Comparison of ENCODE assay signal across 26 cellular contexts in the genomic region with DNA sequence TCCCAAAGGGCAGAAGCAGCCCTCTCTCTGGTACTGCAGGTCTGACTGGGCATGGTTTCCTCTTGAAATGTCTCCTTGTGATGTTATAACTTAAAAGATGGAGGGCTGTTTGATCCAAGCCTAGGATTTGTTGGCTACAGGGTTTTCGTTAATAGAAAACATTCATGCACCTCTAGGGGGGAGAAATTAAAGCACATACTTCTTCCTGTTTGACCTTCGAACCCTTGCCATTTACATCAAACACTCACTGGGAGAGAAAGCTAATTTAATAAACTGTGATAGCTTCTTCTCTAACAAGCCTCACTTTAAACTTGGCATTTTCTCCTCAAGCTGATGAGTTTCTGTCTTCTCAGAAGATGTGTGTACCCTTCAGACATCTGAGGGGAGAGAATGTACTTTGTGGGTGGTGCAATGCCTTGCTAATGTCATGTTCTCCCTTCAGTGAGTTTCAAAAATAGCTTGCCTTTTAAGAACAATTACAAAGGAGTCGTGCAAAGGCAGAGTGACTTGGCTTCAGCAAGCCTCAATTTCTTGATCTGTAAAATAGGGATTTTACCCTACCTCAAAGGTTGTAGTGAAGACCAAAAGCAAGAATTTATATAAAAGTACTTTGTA. TPM values are rescaled to one million over a fixed set of nuclear protein-coding genes. Genes with fewer than 3 reads are reported as not detected.
DNase-seq lines count a peak whose midpoint lies in the region; ATAC-seq and TF ChIP-seq lines count a peak whose summit lies in the region.
"Had no signal": no experiment of that assay in that cellular context is flagged by ENCODE, and none has a peak within 500 bp of the region (broad histone marks: within the 10 kb centered on the region; RNA-seq: fewer than 3 reads in every experiment).

No MANE protein-coding gene starts in this region.

- peaks cover 41% of the 10 kb centered on the region for H3K4me1 Mint-ChIP-seq in stimulated activated naive CD8-positive, alpha-beta T cell treated with anti-CD3 and anti-CD28 coated beads, Interleukin-15, amount 100 ng/mL, for 72 hours
- peaks cover 85% of the 10 kb centered on the region for H3K4me1 Mint-ChIP-seq in brain
- H3K4me1 Mint-ChIP-seq in nephron = peaks cover 51% of the 10 kb centered on the region

- peak overlapping the region in 1 of 2 donors; percentile 48 for H3K27ac Mint-ChIP-seq in stimulated activated naive CD8-positive, alpha-beta T cell treated with anti-CD3 and anti-CD28 coated beads, Interleukin-15, amount 100 ng/mL, for 72 hours
- H3K27ac Mint-ChIP-seq in brain (peak overlapping the region in 3 of 5 experiments; percentile 60 to 90 (median 84)), nephron (peak overlapping the region; percentile 52 to 80 (median 70))
- H3K27ac Mint-ChIP-seq: activated naive CD8-positive, alpha-beta T cell treated with anti-CD3 and anti-CD28 coated beads, Interleukin-2, amount 10 ng/mL, durations not matched to agents 7 days and 5 days; activated T-helper 2 cell treated with anti-CD3 and anti-CD28 coated beads, Interferon-gamma antibody, Interleukin-2, Interleukin-4, amounts not matched to agents 10 μg/mL and 5 μg/mL and 100 μg/mL, durations not matched to agents 14 hours and 24 hours and 36 hours; natural killer cell treated with Interleukin-12 subunit alpha and Interleukin-12 subunit beta and Interleukin-15 and Interleukin-18, amount 100 ng/mL, for 72 hours had no signal

- H3K9me3 Mint-ChIP-seq in stimulated activated naive CD8-positive, alpha-beta T cell treated with anti-CD3 and anti-CD28 coated beads, Interleukin-15, amount 100 ng/mL, for 72 hours = no peaks in the 10 kb centered on the region
- peaks cover 0 to 3% (median 0%) of the 10 kb centered on the region in 5 experiments for H3K9me3 Mint-ChIP-seq in brain
- no peaks in the 10 kb centered on the region for H3K9me3 Mint-ChIP-seq in nephron
- H3K9me3 Mint-ChIP-seq: activated naive CD8-positive, alpha-beta T cell treated with anti-CD3 and anti-CD28 coated beads, Interleukin-2, amount 10 ng/mL, durations not matched to agents 7 days and 5 days; activated T-helper 2 cell treated with anti-CD3 and anti-CD28 coated beads, Interferon-gamma antibody, Interleukin-2, Interleukin-4, amounts not matched to agents 10 μg/mL and 5 μg/mL and 100 μg/mL, durations not matched to agents 14 hours and 24 hours and 36 hours; natural killer cell treated with Interleukin-12 subunit alpha and Interleukin-12 subunit beta and Interleukin-15 and Interleukin-18, amount 100 ng/mL, for 72 hours had no signal

- H3K36me3 Mint-ChIP-seq in brain (peaks cover 4% of the 10 kb centered on the region), nephron (ENCODE audit: low read depth) (peaks cover 4% of the 10 kb centered on the region)
- H3K36me3 Mint-ChIP-seq: activated naive CD8-positive, alpha-beta T cell treated with anti-CD3 and anti-CD28 coated beads, Interleukin-2, amount 10 ng/mL, durations not matched to agents 7 days and 5 days; natural killer cell treated with Interleukin-12 subunit alpha and Interleukin-12 subunit beta and Interleukin-15 and Interleukin-18, amount 100 ng/mL, for 72 hours had no signal

- TF ChIP-seq CTCF in brain (conservative IDR thresholded peaks at IDR 0.05) (no peak), nephron (IDR thresholded peaks at IDR 0.05; ENCODE audit: unreplicated experiment in 3 of 3) (no peak)

- peak; percentile 61 for ATAC-seq in stimulated activated naive CD8-positive, alpha-beta T cell treated with anti-CD3 and anti-CD28 coated beads, Interleukin-15, Interleukin-2, amounts not matched to agents 100 U/mL and 50 U/mL, for 24 hours
- no peak for ATAC-seq in stimulated activated naive CD8-positive, alpha-beta T cell treated with anti-CD3 and anti-CD28 coated beads, Interleukin-15, amount 100 ng/mL, for 72 hours
- ATAC-seq in GM19023 (IDR thresholded peaks at IDR 0.05; ENCODE audit: unreplicated experiment) (no peak), HG03108 (IDR thresholded peaks at IDR 0.05; ENCODE audit: unreplicated experiment) (no peak)
- ATAC-seq: left ventricle myocardium superior; natural killer cell treated with Interleukin-12 subunit alpha and Interleukin-12 subunit beta and Interleukin-15 and Interleukin-18, amount 100 ng/mL, for 72 hours had no signal

- H3K4me3 Mint-ChIP-seq in stimulated activated naive CD8-positive, alpha-beta T cell treated with anti-CD3 and anti-CD28 coated beads, Interleukin-15, amount 100 ng/mL, for 72 hours = peak overlapping the region in 1 of 2 donors; percentile 42
- H3K4me3 Mint-ChIP-seq in brain (no peak overlapping the region), nephron (no peak overlapping the region)
- H3K4me3 Mint-ChIP-seq: activated naive CD8-positive, alpha-beta T cell treated with anti-CD3 and anti-CD28 coated beads, Interleukin-2, amount 10 ng/mL, durations not matched to agents 7 days and 5 days; natural killer cell treated with Interleukin-12 subunit alpha and Interleukin-12 subunit beta and Interleukin-15 and Interleukin-18, amount 100 ng/mL, for 72 hours had no signal

- no peak for DNase-seq in stimulated activated naive CD8-positive, alpha-beta T cell treated with anti-CD3 and anti-CD28 coated beads, Interleukin-15, Interleukin-2, amounts not matched to agents 100 U/mL and 50 U/mL, for 24 hours
- no peak for DNase-seq in stimulated activated naive CD8-positive, alpha-beta T cell treated with anti-CD3 and anti-CD28 coated beads, Interleukin-15, amount 100 ng/mL, for 72 hours
- DNase-seq in NCI-H82 treated with DMSO at 0.1 percent for 48 hours (lab: John Stamatoyannopoulos, UW; ENCODE audit: unreplicated experiment) (no peak), NCI-H345 treated with DMSO at 0.1 percent for 48 hours (lab: John Stamatoyannopoulos, UW; ENCODE audit: unreplicated experiment) (no peak)
- DNase-seq: activated CD8-positive, alpha-beta memory T cell treated with anti-CD3 and anti-CD28 coated beads, Interleukin-2, amount 50 U/mL, for 48 hours; activated naive CD8-positive, alpha-beta T cell treated with anti-CD3 and anti-CD28 coated beads, Interleukin-2, amount 10 ng/mL, durations not matched to agents 7 days and 5 days; C1 segment of cervical spinal cord; effector CD8-positive, alpha-beta T cell; foreskin melanocyte; H7; hippocampal formation; IMR-90; left ventricle myocardium superior; midbrain; NCI-H1105; NCI-H2081; NCI-H226; NCI-H774; sigmoid colon; T-helper 9 cell had no signal

- H3K27me3 Mint-ChIP-seq in stimulated activated naive CD8-positive, alpha-beta T cell treated with anti-CD3 and anti-CD28 coated beads, Interleukin-15, amount 100 ng/mL, for 72 hours = no peaks in the 10 kb centered on the region
- peaks cover 2% of the 10 kb centered on the region for H3K27me3 Mint-ChIP-seq in brain
- peaks cover 4% of the 10 kb centered on the region for H3K27me3 Mint-ChIP-seq in nephron (ENCODE audit: low read depth)
- H3K27me3 Mint-ChIP-seq: activated naive CD8-positive, alpha-beta T cell treated with anti-CD3 and anti-CD28 coated beads, Interleukin-2, amount 10 ng/mL, durations not matched to agents 7 days and 5 days had no signal

RNA-seq across cellular contexts. Expression of a gene that starts 20.4 kb away (rescaled TPM):
- 6.4 TPM for polyA plus RNA-seq in brain (ENCODE audit: insufficient read depth, low read depth, low replicate concordance)
